In the genomic region with DNA sequence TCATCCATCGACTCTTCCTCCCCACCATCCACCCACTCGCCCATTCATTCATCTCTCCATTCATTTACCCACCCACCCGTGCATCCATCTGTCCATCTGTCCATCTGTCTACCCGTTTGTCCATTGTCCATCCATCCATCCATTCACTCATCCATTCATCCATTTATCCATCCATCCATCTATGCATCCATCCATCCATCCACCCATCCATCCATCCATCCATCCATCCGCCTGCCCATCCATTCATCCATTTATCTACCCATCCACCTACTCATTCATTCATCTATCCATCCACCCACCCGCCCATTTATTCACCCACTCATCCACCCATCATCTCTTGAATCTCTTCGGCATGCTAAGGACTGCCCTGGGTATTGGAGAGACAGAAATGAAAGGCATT, we compare ENCODE assay signal across 1 cellular context.
TF ChIP-seq lines count a peak whose summit lies in the region.

No MANE protein-coding gene starts in this region.

TF ChIP-seq in HEK293, 187 proteins besides CTCF, POLR2A, EP300 and RAD21 (continued from another document):
- no peak for TF ChIP-seq ZNF10 (tag by site-specific recombination; IDR thresholded peaks at IDR 0.05)
- no peak for TF ChIP-seq ZNF571 (tag by site-specific recombination; IDR thresholded peaks at IDR 0.05)
- peak; percentile 92 for TF ChIP-seq ZBTB17 (tag by site-specific recombination; IDR thresholded peaks at IDR 0.05)
- TF ChIP-seq ZNF747 (tag by site-specific recombination; IDR thresholded peaks at IDR 0.05), result 0 out of 2 replicates have a peak, but pooled peaks have one; percentile 56
- no peak for TF ChIP-seq ZNF202 (tag by site-specific recombination; IDR thresholded peaks at IDR 0.05; ENCODE audit: borderline replicate concordance)
TF ChIP-seq in HEK293: peak in this region for 5.
